Comparison of ENCODE assay signal across 8 cellular contexts in genomic region chr17:82458130-82458884, GRCh38. TPM values are rescaled to one million over a fixed set of nuclear protein-coding genes. Genes with fewer than 3 reads are reported as not detected.
DNase-seq lines count a peak whose midpoint lies in the region; ATAC-seq and TF ChIP-seq lines count a peak whose summit lies in the region.

Gene NARF, plus strand, starts transcription at chr17:82458741. Its CDS starts 63 bp downstream, at chr17:82458804.

- TF ChIP-seq POLR2A in right lobe of liver (IDR thresholded peaks at IDR 0.05): peak; percentile 99

- 0% methylated on average over 1 of the region's 90 CpGs for WGBS in right lobe of liver (ENCODE audit: insufficient coverage, low coverage, low lambda C conversion rate, missing lambda C conversion rate)

- H3K4me3 ChIP-seq in dorsolateral prefrontal cortex (peak within 1 kb of the TSS; percentile 67 to 100 (median 93)), right lobe of liver (peak within 1 kb of the TSS; percentile 83 to 90 (median 85))

- peak within 1 kb of the TSS; percentile 88 to 94 for H3K4me3 Mint-ChIP-seq in CD14-positive monocyte

- peaks cover 31 to 37% of the 10 kb centered on the region in 2 donors for H3K36me3 Mint-ChIP-seq in CD14-positive monocyte

- peaks cover 27% of the 10 kb centered on the region for H3K4me1 Mint-ChIP-seq in CD14-positive monocyte

- peaks cover 0 to 6% (median 2%) of the 10 kb centered on the region in 7 donors for H3K9me3 Mint-ChIP-seq in CD14-positive monocyte

- peaks cover 0 to 21% (median under 1%) of the 10 kb centered on the region in 4 donors for H3K36me3 ChIP-seq in right lobe of liver

- H3K27ac ChIP-seq in dorsolateral prefrontal cortex (peak within 1 kb of the TSS; percentile 97 to 100 (median 100)), right lobe of liver (peak within 1 kb of the TSS; percentile 100)

- H3K27me3 Mint-ChIP-seq in CD14-positive monocyte (ENCODE audit: low read depth in 3 of 3): peaks cover 0 to 1% (median 0%) of the 10 kb centered on the region in 3 donors

- ATAC-seq in GM19397 (IDR thresholded peaks at IDR 0.05; ENCODE audit: unreplicated experiment) (peak; percentile 93), HG03571 (IDR thresholded peaks at IDR 0.05; ENCODE audit: unreplicated experiment) (peak; percentile 84), right lobe of liver (peak; percentile 89 to 98 (median 96))

- H3K9me3 ChIP-seq in right lobe of liver: no peaks in the 10 kb centered on the region

- TF ChIP-seq CTCF in CD14-positive monocyte (IDR thresholded peaks at IDR 0.05): no peak
- peak in 14 of 56 donors; percentile 3 to 27 (median 12) for TF ChIP-seq CTCF in dorsolateral prefrontal cortex (IDR thresholded peaks at IDR 0.05 in 54 of 56, conservative IDR thresholded peaks at IDR 0.05 in 2 of 56; ENCODE audit: low read depth in 1 of 56, partially characterized antibody in 56 of 56)
- no peak for TF ChIP-seq CTCF in right lobe of liver (IDR thresholded peaks at IDR 0.05)

- peaks cover 0 to 25% (median 7%) of the 10 kb centered on the region in 4 donors for H3K4me1 ChIP-seq in right lobe of liver

- intact Hi-C loops in CD14-positive monocyte (cut with micrococcal nuclease): loop anchor here in 1 of 2 donors (1.0 to 10.0 kb wide), 4 partner anchors 8 to 424 kb away; partner anchors contain the start of genes CYBC1, DCXR, RAB40B and RAC3
- intact Hi-C loops in dorsolateral prefrontal cortex (cut with DNase I): loop anchor here (2.0 to 10.0 kb wide), 3 partner anchors 34 to 66 kb away; no protein-coding TSS in a partner anchor
- intact Hi-C loops in right lobe of liver (cut with DNase I): no loop called here

- H3K27me3 ChIP-seq in dorsolateral prefrontal cortex: no peaks in the 10 kb centered on the region
- no peaks in the 10 kb centered on the region for H3K27me3 ChIP-seq in right lobe of liver

- H3K27ac Mint-ChIP-seq in CD14-positive monocyte: peak within 1 kb of the TSS; percentile 97 to 99 (median 99)

- DNase-seq in CD14-positive monocyte (ENCODE audit: low spot score) (peak; percentile 97), NCI-H82 (lab: John Stamatoyannopoulos, UW) (peak; percentile 100), dorsolateral prefrontal cortex (peak; percentile 96 to 100 (median 98)), right lobe of liver (peak; percentile 98 to 99 (median 98))
- DNase-seq in activated CD4-positive, alpha-beta T cell treated with anti-CD3 and anti-CD28 coated beads, Interleukin-2, amount 50 U/mL, for 48 hours: peak; percentile 95 to 96
- peak; percentile 91 to 96 for DNase-seq in stimulated activated CD4-positive, alpha-beta T cell treated with anti-CD3 and anti-CD28 coated beads, Interleukin-4, amount 100 ng/mL, for 4 hours

RNA-seq across cellular contexts. Expression of gene NARF, which starts in this region (rescaled TPM):
- polyA plus RNA-seq in CD14-positive monocyte: 100 to 1,000 TPM; 100 to 101 TPM
- 100 to 1,000 TPM in 13 of 120 experiments, 10 to 100 TPM in 107; 56.4 to 136 (median 81.0) TPM for total RNA-seq in dorsolateral prefrontal cortex
- 10 to 100 TPM in 5 of 6 experiments, 1 to 10 TPM in 1; 9.3 to 48.6 (median 21.8) TPM for total RNA-seq in right lobe of liver

Comparison
In these comparisons a context has a peak if more than half of its experiments do, and no peak if none do; other contexts are left out.
1. Peak in every context shown above with its lines: DNase-seq, ATAC-seq, H3K4me3 ChIP-seq and H3K27ac ChIP-seq.
2. intact Hi-C loops: an anchor here in dorsolateral prefrontal cortex (2.0 to 10.0 kb wide); none called in right lobe of liver.